ENCODE assay signal across 20 cellular contexts in the genomic region with DNA sequence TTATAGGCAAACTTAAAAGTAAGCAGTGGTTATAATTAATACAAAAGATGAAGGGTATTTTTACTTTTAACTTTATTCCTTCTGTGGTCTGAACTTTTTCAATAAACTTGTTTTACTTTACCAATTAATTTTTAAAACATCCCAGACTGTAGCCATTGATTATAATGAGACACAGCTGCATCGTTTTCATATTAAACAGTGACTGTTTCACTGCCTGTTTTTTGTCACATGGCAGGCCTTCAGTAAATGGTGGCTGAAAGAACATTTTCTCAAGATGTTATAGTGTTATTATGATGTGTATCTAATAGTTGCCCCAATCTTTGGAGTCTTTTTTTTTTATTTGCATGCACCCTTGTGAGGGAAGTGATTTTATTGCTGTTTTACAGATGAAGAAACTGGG.
DNase-seq lines count a peak whose midpoint lies in the region; ATAC-seq, FAIRE-seq and TF ChIP-seq lines count a peak whose summit lies in the region.
"Had no signal": no experiment of that assay in that cellular context is flagged by ENCODE, and none has a peak within 500 bp of the region (broad histone marks: within the 10 kb centered on the region; RNA-seq: fewer than 3 reads in every experiment).

No MANE protein-coding gene starts in this region.

- no TSS peak for BruUV-seq in PC-3 (replicated peaks; lab: Mats Ljungman, UMichigan)

- H3K79me2 ChIP-seq in GM23338 (replicated peaks; ENCODE audit: insufficient read depth) (no peaks in the 10 kb centered on the region; the same call in 1 of the 2 replicates), astrocyte (ENCODE audit: insufficient read depth, low read length) (no peaks in the 10 kb centered on the region), PC-3 (ENCODE audit: low read length) (no peaks in the 10 kb centered on the region)

- CTCF ChIA-PET in PC-3 (lab: Charles Lee): no interaction called here

- H3K36me3 ChIP-seq in GM23338 (ENCODE audit: insufficient read depth) (no peaks in the 10 kb centered on the region), SK-N-MC (ENCODE audit: insufficient read depth, low read length) (no peaks in the 10 kb centered on the region), astrocyte (ENCODE audit: insufficient read depth, low read length) (no peaks in the 10 kb centered on the region), PC-3 (ENCODE audit: low read depth, low read length) (no peaks in the 10 kb centered on the region)
- H3K36me3 ChIP-seq: BLaER1 had no signal

- H3F3A ChIP-seq in GM23338 (replicated peaks; ENCODE audit: low read depth): no peaks in the 10 kb centered on the region
- no peaks in the 10 kb centered on the region for H3F3A ChIP-seq in PC-3 (ENCODE audit: low read length, unreplicated experiment)

- H3K9me3 Mint-ChIP-seq in GM23338 (no peaks in the 10 kb centered on the region), astrocyte (ENCODE audit: unreplicated experiment) (no peaks in the 10 kb centered on the region)
- H3K9me3 Mint-ChIP-seq: CD8-positive, alpha-beta T cell had no signal

- H3K4me3 ChIP-seq in GM23338 (no peak overlapping the region), SK-N-MC (peak overlapping the region; percentile 10; the same call in 1 of the 2 replicates), astrocyte (ENCODE audit: insufficient read depth, low read depth, low read length) (no peak overlapping the region), PC-3 (ENCODE audit: low read length) (no peak overlapping the region)
- H3K4me3 ChIP-seq: BLaER1 had no signal

- peak overlapping the region; percentile 25; the same call in 1 of the 2 replicates for H3K27ac Mint-ChIP-seq in GM23338
- no peak overlapping the region for H3K27ac Mint-ChIP-seq in astrocyte (ENCODE audit: unreplicated experiment)
- H3K27ac Mint-ChIP-seq: B cell; CD4-positive, CD25-positive, alpha-beta regulatory T cell; CD8-positive, alpha-beta T cell had no signal

- no peaks in the 10 kb centered on the region for H3K36me3 Mint-ChIP-seq in GM23338 (ENCODE audit: low read depth)
- H3K36me3 Mint-ChIP-seq in astrocyte (ENCODE audit: low read depth, unreplicated experiment): no peaks in the 10 kb centered on the region
- H3K36me3 Mint-ChIP-seq: CD4-positive, CD25-positive, alpha-beta regulatory T cell; CD8-positive, alpha-beta T cell had no signal

- H3K4me3 Mint-ChIP-seq in GM23338 (no peak overlapping the region), astrocyte (ENCODE audit: unreplicated experiment) (no peak overlapping the region)
- H3K4me3 Mint-ChIP-seq: B cell; CD4-positive, CD25-positive, alpha-beta regulatory T cell; CD8-positive, alpha-beta T cell had no signal

- H3K4me1 Mint-ChIP-seq in GM23338 (peaks cover 21% of the 10 kb centered on the region), astrocyte (ENCODE audit: low read depth, unreplicated experiment) (peaks cover 10% of the 10 kb centered on the region)
- H3K4me1 Mint-ChIP-seq: CD4-positive, CD25-positive, alpha-beta regulatory T cell had no signal

- H3K4me2 ChIP-seq in GM23338: no peak overlapping the region
- H3K4me2 ChIP-seq in astrocyte (ENCODE audit: low read length): no peak overlapping the region
- H3K4me2 ChIP-seq in PC-3 (ENCODE audit: low read length): no peak overlapping the region
- H3K4me2 ChIP-seq: BLaER1 had no signal

- no peak overlapping the region for H3K9ac ChIP-seq in SK-N-MC (ENCODE audit: insufficient read length)
- no peak overlapping the region for H3K9ac ChIP-seq in astrocyte (ENCODE audit: low read length)
- no peak overlapping the region for H3K9ac ChIP-seq in PC-3 (ENCODE audit: low read length)
- H3K9ac ChIP-seq: BLaER1 had no signal

- intact Hi-C loops in PC-3 (cut with micrococcal nuclease): no loop called here

- H3K9me2 ChIP-seq in GM23338 (ENCODE audit: insufficient read depth) (no peaks in the 10 kb centered on the region), PC-3 (replicated peaks; ENCODE audit: low read length) (no peaks in the 10 kb centered on the region)

- ATAC-seq in GM23338: no peak
- no peak for ATAC-seq in GM18870 (IDR thresholded peaks at IDR 0.05; ENCODE audit: unreplicated experiment)
- ATAC-seq in PC-3: no peak
- no peak for ATAC-seq in GM18909 (IDR thresholded peaks at IDR 0.05; ENCODE audit: poor library complexity, unreplicated experiment)
- ATAC-seq: CD8-positive, alpha-beta T cell had no signal

- H3K27me3 Mint-ChIP-seq in GM23338 (ENCODE audit: insufficient read depth, low read depth, poor library complexity): peaks cover 3% of the 10 kb centered on the region
- no peaks in the 10 kb centered on the region for H3K27me3 Mint-ChIP-seq in astrocyte (ENCODE audit: low read depth, unreplicated experiment)
- H3K27me3 Mint-ChIP-seq: B cell; CD4-positive, CD25-positive, alpha-beta regulatory T cell had no signal

- H3K27me3 ChIP-seq in GM23338 (ENCODE audit: insufficient read depth) (no peaks in the 10 kb centered on the region), astrocyte (ENCODE audit: insufficient read depth, low read length) (no peaks in the 10 kb centered on the region), PC-3 (ENCODE audit: low read length) (no peaks in the 10 kb centered on the region)
- H3K27me3 ChIP-seq: BLaER1 had no signal

- no peaks in the 10 kb centered on the region for H4K20me1 ChIP-seq in GM23338 (replicated peaks; ENCODE audit: insufficient read depth)
- H4K20me1 ChIP-seq in astrocyte (ENCODE audit: insufficient read depth, low read length): no peaks in the 10 kb centered on the region
- no peaks in the 10 kb centered on the region for H4K20me1 ChIP-seq in PC-3 (ENCODE audit: low read length)
- H4K20me1 ChIP-seq: BLaER1 had no signal

- TF ChIP-seq CTCF in GM23338 (conservative IDR thresholded peaks at IDR 0.05; ENCODE audit: low read depth in 2 of 2): no peak
- no peak for TF ChIP-seq CTCF in astrocyte (IDR thresholded peaks at IDR 0.05; ENCODE audit: insufficient read depth, low read depth, low read length)
- no peak for TF ChIP-seq CTCF in PC-3 (conservative IDR thresholded peaks at IDR 0.05; ENCODE audit: low read depth, low read length)

- DNase-seq in GM23338 (ENCODE audit: low spot score) (no peak), SK-N-MC (ENCODE audit: low read depth, low spot score) (no peak), astrocyte (ENCODE audit: low read depth) (no peak), PC-3 (no peak)
- DNase-seq: Caco-2; CD4-positive, CD25-positive, alpha-beta regulatory T cell; CD8-positive, alpha-beta T cell; DMS153; DND-41; H7; HCEC 1CT had no signal

- H2AFZ ChIP-seq in GM23338: no peak overlapping the region
- H2AFZ ChIP-seq in astrocyte (ENCODE audit: low read depth, low read length): no peak overlapping the region
- no peak overlapping the region for H2AFZ ChIP-seq in PC-3 (ENCODE audit: low read length)

- POLR2A ChIA-PET in PC-3 (lab: Charles Lee; ENCODE audit: unreplicated experiment): no interaction called here

- FAIRE-seq in astrocyte (lab: Jason Lieb, UNC): peak; percentile 45
- FAIRE-seq: G401.6, GM12892, H1 had no signal

- H3K9me3 ChIP-seq in SK-N-MC (ENCODE audit: low read depth, low read length) (no peaks in the 10 kb centered on the region), astrocyte (ENCODE audit: insufficient read depth, low read depth, low read length) (no peaks in the 10 kb centered on the region), PC-3 (ENCODE audit: low read length) (no peaks in the 10 kb centered on the region)
- H3K9me3 ChIP-seq: BLaER1, Caco-2 had no signal

- peaks cover 13% of the 10 kb centered on the region; the same call in 1 of the 2 replicates for H3K4me1 ChIP-seq in GM23338 (ENCODE audit: insufficient read depth)
- H3K4me1 ChIP-seq in astrocyte (ENCODE audit: insufficient read depth, low read length): no peaks in the 10 kb centered on the region
- H3K4me1 ChIP-seq in PC-3 (ENCODE audit: insufficient read depth, low read length): no peaks in the 10 kb centered on the region
- H3K4me1 ChIP-seq: Caco-2 had no signal

- H3K27ac ChIP-seq in GM23338 (ENCODE audit: low read depth) (no peak overlapping the region), SK-N-MC (peak overlapping the region; percentile 68), astrocyte (ENCODE audit: low read depth, low read length) (no peak overlapping the region), PC-3 (ENCODE audit: low read length) (no peak overlapping the region)
- H3K27ac ChIP-seq: 22Rv1, BLaER1, C4-2B had no signal

TF ChIP-seq in GM23338, 12 proteins besides CTCF, POLR2A, EP300 and RAD21 (continues in another document):
- no peak for TF ChIP-seq NANOG (IDR thresholded peaks at IDR 0.05; ENCODE audit: borderline replicate concordance)
- TF ChIP-seq, protein P1, sequence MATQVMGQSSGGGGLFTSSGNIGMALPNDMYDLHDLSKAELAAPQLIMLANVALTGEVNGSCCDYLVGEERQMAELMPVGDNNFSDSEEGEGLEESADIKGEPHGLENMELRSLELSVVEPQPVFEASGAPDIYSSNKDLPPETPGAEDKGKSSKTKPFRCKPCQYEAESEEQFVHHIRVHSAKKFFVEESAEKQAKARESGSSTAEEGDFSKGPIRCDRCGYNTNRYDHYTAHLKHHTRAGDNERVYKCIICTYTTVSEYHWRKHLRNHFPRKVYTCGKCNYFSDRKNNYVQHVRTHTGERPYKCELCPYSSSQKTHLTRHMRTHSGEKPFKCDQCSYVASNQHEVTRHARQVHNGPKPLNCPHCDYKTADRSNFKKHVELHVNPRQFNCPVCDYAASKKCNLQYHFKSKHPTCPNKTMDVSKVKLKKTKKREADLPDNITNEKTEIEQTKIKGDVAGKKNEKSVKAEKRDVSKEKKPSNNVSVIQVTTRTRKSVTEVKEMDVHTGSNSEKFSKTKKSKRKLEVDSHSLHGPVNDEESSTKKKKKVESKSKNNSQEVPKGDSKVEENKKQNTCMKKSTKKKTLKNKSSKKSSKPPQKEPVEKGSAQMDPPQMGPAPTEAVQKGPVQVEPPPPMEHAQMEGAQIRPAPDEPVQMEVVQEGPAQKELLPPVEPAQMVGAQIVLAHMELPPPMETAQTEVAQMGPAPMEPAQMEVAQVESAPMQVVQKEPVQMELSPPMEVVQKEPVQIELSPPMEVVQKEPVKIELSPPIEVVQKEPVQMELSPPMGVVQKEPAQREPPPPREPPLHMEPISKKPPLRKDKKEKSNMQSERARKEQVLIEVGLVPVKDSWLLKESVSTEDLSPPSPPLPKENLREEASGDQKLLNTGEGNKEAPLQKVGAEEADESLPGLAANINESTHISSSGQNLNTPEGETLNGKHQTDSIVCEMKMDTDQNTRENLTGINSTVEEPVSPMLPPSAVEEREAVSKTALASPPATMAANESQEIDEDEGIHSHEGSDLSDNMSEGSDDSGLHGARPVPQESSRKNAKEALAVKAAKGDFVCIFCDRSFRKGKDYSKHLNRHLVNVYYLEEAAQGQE (IDR thresholded peaks at IDR 0.05; ENCODE audit: unreplicated experiment): no peak
- no peak for TF ChIP-seq ZNF114 (CRISPR knock-in tag; IDR thresholded peaks at IDR 0.05)
- no peak for TF ChIP-seq EZH2phosphoT487 (IDR thresholded peaks at IDR 0.05; ENCODE audit: unreplicated experiment)
